ENCODE assay signal across 13 cellular contexts in the genomic region with DNA sequence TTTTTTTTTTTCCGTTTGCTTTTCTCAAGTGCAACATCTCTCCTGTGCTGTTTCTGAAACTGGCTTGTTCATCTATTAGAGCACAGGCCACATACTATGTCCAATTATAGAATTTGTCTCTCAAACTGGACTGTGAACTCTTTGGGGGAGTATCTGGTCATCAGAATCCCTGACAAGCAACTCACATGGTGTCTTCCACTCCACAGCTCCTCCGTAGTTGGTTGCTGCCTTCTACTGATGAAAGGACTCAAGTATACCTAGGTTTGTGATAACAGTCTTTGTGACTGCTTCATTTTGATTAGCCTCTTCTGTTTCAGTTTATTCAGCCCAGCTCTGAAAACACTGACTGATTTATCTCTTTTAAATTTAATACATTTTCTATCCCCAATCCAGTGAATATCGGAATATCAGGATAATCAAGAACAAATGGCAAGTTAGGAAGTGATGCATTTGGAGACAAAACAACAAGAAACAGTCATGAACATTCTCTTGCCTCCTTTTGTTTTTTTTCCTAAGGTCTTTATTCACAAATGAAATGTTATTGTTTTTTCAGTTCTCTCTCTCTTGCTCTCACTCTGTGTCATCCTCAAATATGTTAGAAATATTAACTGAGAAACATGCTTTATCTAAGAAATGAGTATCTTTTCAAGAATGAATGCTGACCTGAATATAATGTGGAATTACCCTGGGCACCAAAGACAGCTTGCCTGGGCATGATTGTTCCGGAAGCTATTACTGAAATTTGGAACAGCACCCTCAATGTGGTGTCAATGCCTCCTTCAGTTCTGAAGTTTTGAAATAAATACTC. TPM values are rescaled to one million over a fixed set of nuclear protein-coding genes. Genes with fewer than 3 reads are reported as not detected.
DNase-seq lines count a peak whose midpoint lies in the region; ATAC-seq, FAIRE-seq and TF ChIP-seq lines count a peak whose summit lies in the region.
"Had no signal": no experiment of that assay in that cellular context is flagged by ENCODE, and none has a peak within 500 bp of the region (broad histone marks: within the 10 kb centered on the region; RNA-seq: fewer than 3 reads in every experiment).

No MANE protein-coding gene starts in this region.

- intact Hi-C loops in sciatic nerve (cut with DNase I), result no loop called here

- DNase-seq in GM13977 (ENCODE audit: low spot score), result no peak
- DNase-seq in RWPE1 (ENCODE audit: low spot score), result peak; percentile 20
- peak; percentile 13 for DNase-seq in fibroblast of peridontal ligament (ENCODE audit: extremely low read depth)
- DNase-seq in sciatic nerve (ENCODE audit: low spot score), result no peak
- DNase-seq in NCI-H1930 (lab: John Stamatoyannopoulos, UW), result no peak
- DNase-seq in urothelium cell line (ENCODE audit: low spot score), result no peak
- no peak for DNase-seq in NCI-H187 (lab: John Stamatoyannopoulos, UW)
- no peak for DNase-seq in effector CD4-positive, alpha-beta T cell
- DNase-seq: activated T-cell treated with anti-CD3 and anti-CD28 coated beads for 4 hours, NCI-H1092 had no signal

- peak; percentile 23 for ATAC-seq in sciatic nerve
- ATAC-seq: gastroesophageal sphincter had no signal

- no peak for FAIRE-seq in urothelium cell line (lab: Jason Lieb, UNC)

- TF ChIP-seq CTCF in GM13977 (IDR thresholded peaks at IDR 0.05; ENCODE audit: extremely low read depth, insufficient read depth, missing control alignments), result peak; percentile 3
- TF ChIP-seq CTCF in RWPE1 (conservative IDR thresholded peaks at IDR 0.05; ENCODE audit: low read depth), result no peak

- CTCF ChIA-PET in RWPE1 (lab: Yijun Ruan, JAX), result no interaction called here

- H3K27ac ChIP-seq in RWPE1, result no peak overlapping the region
- H3K27ac ChIP-seq: HL-60 had no signal

- in situ Hi-C loops in GM13977 (cut with MboI; ENCODE audit: low pct_unique_long_range_greater_than_20kb, low sequenced_read_pairs, unreplicated experiment), result no loop called here

- POLR2A ChIA-PET in RWPE1 (lab: Yijun Ruan, JAX; ENCODE audit: low non-redundant PET), result no interaction called here

RNA-seq across cellular contexts. Expression of gene RBMS3, which starts 51.2 kb away (rescaled TPM):
- 161 TPM for total RNA-seq in sciatic nerve
- total RNA-seq: B cell had no signal

Comparison
In these comparisons a context has a peak if more than half of its experiments do, and no peak if none do; other contexts are left out.
1. DNase-seq: peak in RWPE1 (single experiment) and fibroblast of peridontal ligament (single experiment); none in GM13977 (single experiment), sciatic nerve (single experiment), NCI-H1930 (0 of 2), urothelium cell line (single experiment), NCI-H187 (0 of 2) and effector CD4-positive, alpha-beta T cell (single experiment).